21 cellular contexts compared by ENCODE assay signal in genomic region chr11:79080506-79080905, GRCh38.
DNase-seq lines count a peak whose midpoint lies in the region; ATAC-seq and TF ChIP-seq lines count a peak whose summit lies in the region.
"Had no signal": no experiment of that assay in that cellular context is flagged by ENCODE, and none has a peak within 500 bp of the region (broad histone marks: within the 10 kb centered on the region; RNA-seq: fewer than 3 reads in every experiment).

No MANE protein-coding gene starts in this region.

- H3K4me1 ChIP-seq in cardiac muscle cell (ENCODE audit: low read depth) (peaks cover 6% of the 10 kb centered on the region), right cardiac atrium (ENCODE audit: control insufficient read depth, insufficient read depth, low read length) (no peaks in the 10 kb centered on the region), body of pancreas (peaks cover 22% of the 10 kb centered on the region), mesodermal cell (ENCODE audit: control insufficient read depth, insufficient read depth, low read length, poor library complexity, severe bottlenecking) (peaks cover 24% of the 10 kb centered on the region), uterus (no peaks in the 10 kb centered on the region)

- TF ChIP-seq POLR2A in body of pancreas (IDR thresholded peaks at IDR 0.05) = no peak
- TF ChIP-seq POLR2A in uterus (IDR thresholded peaks at IDR 0.05) = no peak

- ATAC-seq in right cardiac atrium = no peak
- no peak for ATAC-seq in body of pancreas

- no peak for TF ChIP-seq CTCF in cardiac muscle cell (IDR thresholded peaks at IDR 0.05; ENCODE audit: low read depth, low read length)
- TF ChIP-seq CTCF in body of pancreas (IDR thresholded peaks at IDR 0.05) = no peak
- no peak for TF ChIP-seq CTCF in GM20000 (IDR thresholded peaks at IDR 0.05; ENCODE audit: extremely low read depth, missing control alignments)
- no peak for TF ChIP-seq CTCF in uterus (IDR thresholded peaks at IDR 0.05)

- intact Hi-C loops in right cardiac atrium (cut with DNase I) (no loop called here), body of pancreas (cut with DNase I) (no loop called here), uterus (cut with DNase I; ENCODE audit: low total_unique reads) (no loop called here)

- 36% methylated on average over 1 of the region's 1 CpG for WGBS in right cardiac atrium
- WGBS in body of pancreas, 2 donors = 33 to 43% methylated on average over 1 of the region's 1 CpG
- 60% methylated on average over 1 of the region's 1 CpG; no CpG with 5 or more reads in 1 of the 2 experiments for WGBS in mesodermal cell (ENCODE audit: insufficient coverage in 2 of 2), 2 experiments

- DNase-seq in cardiac muscle cell (ENCODE audit: low read depth in 1 of 2, low spot score in 1 of 2) (peak in 1 of 2 donors; percentile 69), right cardiac atrium (no peak), body of pancreas (no peak), GM20000 (ENCODE audit: low spot score) (no peak), uterus (no peak), HPDE6-E6E7 (ENCODE audit: extremely low spot score) (no peak)
- DNase-seq in activated CD4-positive, CD25-positive, alpha-beta regulatory T cell (lab: John Stamatoyannopoulos, UW) = no peak
- DNase-seq: activated B cell treated with CpG ODN at 0.5 μM for 24 hours; activated CD4-positive, alpha-beta memory T cell treated with anti-CD3 and anti-CD28 coated beads, Interleukin-2, amount 10 ng/mL, durations not matched to agents 7 days and 5 days; activated effector memory CD4-positive, alpha-beta T cell treated with Interleukin-2 at 50 U/mL for 16 hours; brain microvascular endothelial cell; CD4-positive, alpha-beta memory T cell; DMS79; GM23248; naive B cell; NCI-H1092 treated with DMSO at 0.1 percent for 48 hours; NCI-H2081 treated with DMSO at 0.1 percent for 48 hours; NCI-H524 treated with DMSO at 0.1 percent for 48 hours; posterior cingulate gyrus; T-helper 9 cell had no signal

- H3K4me3 ChIP-seq in cardiac muscle cell = no peak overlapping the region
- no peak overlapping the region for H3K4me3 ChIP-seq in right cardiac atrium (ENCODE audit: low read length)
- H3K4me3 ChIP-seq in body of pancreas = no peak overlapping the region
- H3K4me3 ChIP-seq in mesodermal cell (ENCODE audit: extremely low read depth, insufficient read depth, low read length, poor library complexity, severe bottlenecking) = no peak overlapping the region
- no peak overlapping the region for H3K4me3 ChIP-seq in uterus
- H3K4me3 ChIP-seq: GM23248 had no signal

- peak overlapping the region; percentile 0 for H3K27ac ChIP-seq in cardiac muscle cell
- H3K27ac ChIP-seq in right cardiac atrium (ENCODE audit: low read length) = no peak overlapping the region
- peak overlapping the region in 3 of 4 donors; percentile 36 to 63 (median 54) for H3K27ac ChIP-seq in body of pancreas
- peak overlapping the region; percentile 52 for H3K27ac ChIP-seq in mesodermal cell (ENCODE audit: low read depth, low read length, severe bottlenecking)
- H3K27ac ChIP-seq in uterus = no peak overlapping the region
- H3K27ac ChIP-seq: brain microvascular endothelial cell, GM23248 had no signal

- H3K27me3 ChIP-seq in cardiac muscle cell = no peaks in the 10 kb centered on the region
- H3K27me3 ChIP-seq in right cardiac atrium (ENCODE audit: control insufficient read depth, insufficient read depth) = no peaks in the 10 kb centered on the region
- no peaks in the 10 kb centered on the region for H3K27me3 ChIP-seq in body of pancreas
- H3K27me3 ChIP-seq in uterus = no peaks in the 10 kb centered on the region
- H3K27me3 ChIP-seq: brain microvascular endothelial cell had no signal

- H3K9me3 ChIP-seq in cardiac muscle cell (ENCODE audit: low read depth) = no peaks in the 10 kb centered on the region
- H3K9me3 ChIP-seq in right cardiac atrium (ENCODE audit: control insufficient read depth, low read length) = no peaks in the 10 kb centered on the region
- H3K9me3 ChIP-seq in body of pancreas = no peaks in the 10 kb centered on the region
- peaks cover 3% of the 10 kb centered on the region for H3K9me3 ChIP-seq in mesodermal cell (ENCODE audit: control insufficient read depth, low read length)
- H3K9me3 ChIP-seq in uterus = no peaks in the 10 kb centered on the region

- no peaks in the 10 kb centered on the region for H3K36me3 ChIP-seq in cardiac muscle cell
- H3K36me3 ChIP-seq in body of pancreas (replicated peaks in 1 of 2; ENCODE audit: insufficient read depth in 1 of 2, low read depth in 2 of 2) = no peaks in the 10 kb centered on the region
- H3K36me3 ChIP-seq in mesodermal cell (ENCODE audit: control insufficient read depth, insufficient read depth, low read length) = no peaks in the 10 kb centered on the region
- H3K36me3 ChIP-seq in uterus = no peaks in the 10 kb centered on the region
- H3K36me3 ChIP-seq: brain microvascular endothelial cell had no signal

Comparison
In these comparisons a context has a peak if more than half of its experiments do, and no peak if none do; other contexts are left out.
1. H3K27ac ChIP-seq: peak in cardiac muscle cell (single experiment), body of pancreas (3 of 4) and mesodermal cell (single experiment); none in right cardiac atrium (single experiment) and uterus (0 of 2).